Comparison of ENCODE assay signal across 24 cellular contexts in genomic region chr2:69635426-69635825, GRCh38.
"Had no signal": no experiment of that assay in that cellular context is flagged by ENCODE, and none has a peak within 500 bp of the region (broad histone marks: within the 10 kb centered on the region; RNA-seq: fewer than 3 reads in every experiment).

No MANE protein-coding gene starts in this region.

- H3K36me3 Mint-ChIP-seq: WTC11 had no signal

- H3K27me3 Mint-ChIP-seq: natural killer cell treated with Interleukin-12 subunit alpha and Interleukin-12 subunit beta and Interleukin-15 and Interleukin-18, amount 100 ng/mL, for 72 hours had no signal

- H3K9me3 Mint-ChIP-seq: activated T-helper 2 cell treated with anti-CD3 and anti-CD28 coated beads, Interferon-gamma antibody, Interleukin-2, Interleukin-4, amounts not matched to agents 10 μg/mL and 5 μg/mL and 100 μg/mL, durations not matched to agents 14 hours and 24 hours and 36 hours; mesothelial cell of epicardium; natural killer cell treated with Interleukin-12 subunit alpha and Interleukin-12 subunit beta and Interleukin-15 and Interleukin-18, amount 100 ng/mL, for 72 hours; WTC11 had no signal

- H3K4me3 Mint-ChIP-seq: mesothelial cell of epicardium; natural killer cell treated with Interleukin-12 subunit alpha and Interleukin-12 subunit beta and Interleukin-15 and Interleukin-18, amount 100 ng/mL, for 72 hours; WTC11 had no signal

- DNase-seq: activated CD4-positive, alpha-beta T cell treated with anti-CD3 and anti-CD28 coated beads, Interleukin-2, amount 50 U/mL, for 48 hours; activated CD8-positive, alpha-beta memory T cell treated with anti-CD3 and anti-CD28 coated beads, Interleukin-2, amount 50 U/mL, for 48 hours; activated naive CD4-positive, alpha-beta T cell; anterior cingulate cortex; body of pancreas; effector CD8-positive, alpha-beta T cell; foreskin keratinocyte; kidney; pancreas; psoas muscle; spleen; stimulated activated CD4-positive, alpha-beta T cell treated with anti-CD3 and anti-CD28 coated beads, Interleukin-4, amount 100 ng/mL, for 1 hour; stimulated activated naive CD4-positive, alpha-beta T cell; T1000; upper lobe of left lung had no signal

- H3K27ac Mint-ChIP-seq: mesothelial cell of epicardium, WTC11 had no signal

- H3K4me1 ChIP-seq: foreskin keratinocyte had no signal

- H3K4me3 ChIP-seq: body of pancreas, cardiac muscle cell, lung, pancreas, psoas muscle, right atrium auricular region, spleen, upper lobe of left lung had no signal

- H3K36me3 ChIP-seq: cardiac muscle cell, pancreas, right atrium auricular region had no signal

- H3K27ac ChIP-seq: body of pancreas, cardiac muscle cell, foreskin keratinocyte, pancreas, psoas muscle, right atrium auricular region, spleen, upper lobe of left lung had no signal

- H3K27me3 ChIP-seq: body of pancreas, cardiac muscle cell, foreskin keratinocyte, neutrophil, pancreas, right atrium auricular region, spleen, upper lobe of left lung had no signal

- H3K9me3 ChIP-seq: body of pancreas, neutrophil, pancreas, psoas muscle, right atrium auricular region, spleen, upper lobe of left lung had no signal

- ATAC-seq: body of pancreas; foreskin keratinocyte; left lobe of liver; natural killer cell treated with Interleukin-12 subunit alpha and Interleukin-12 subunit beta and Interleukin-15 and Interleukin-18, amount 100 ng/mL, for 72 hours; pancreas; WTC11 had no signal
